In the genomic region with DNA sequence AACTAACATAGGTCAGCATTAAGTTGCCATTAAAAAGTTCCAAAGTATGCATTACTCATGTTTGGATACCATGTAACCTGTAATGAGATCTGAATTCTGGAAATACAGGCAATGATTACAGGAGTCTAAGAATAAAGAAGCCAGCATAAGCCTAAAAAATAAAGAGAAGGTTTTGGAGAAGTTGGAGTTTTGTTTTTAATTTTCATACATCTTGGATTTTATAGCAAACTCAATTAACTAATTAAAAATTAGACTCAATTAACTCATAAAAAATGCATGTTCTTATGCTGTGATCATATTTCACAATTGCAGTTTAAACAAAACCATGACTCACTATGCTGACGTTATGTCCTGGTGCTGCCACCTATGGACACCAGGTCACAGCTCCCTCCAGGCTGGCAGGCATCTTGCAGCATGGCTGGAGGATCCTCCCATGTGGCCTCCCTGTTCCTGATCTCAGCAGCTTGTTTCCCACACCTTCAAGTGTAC, we compare ENCODE assay signal across 9 cellular contexts.
DNase-seq lines count a peak whose midpoint lies in the region; ATAC-seq, FAIRE-seq and TF ChIP-seq lines count a peak whose summit lies in the region.
"Had no signal": no experiment of that assay in that cellular context is flagged by ENCODE, and none has a peak within 500 bp of the region (broad histone marks: within the 10 kb centered on the region; RNA-seq: fewer than 3 reads in every experiment).

No MANE protein-coding gene starts in this region.

- POLR2A ChIA-PET in HEK293 (lab: Yijun Ruan, JAX) (interaction anchor here (0.5 kb wide), 1 partner anchor 1489 kb away, joined by 3 read pairs; no protein-coding TSS in a partner anchor), H1 (lab: Charles Lee; ENCODE audit: partially characterized antibody) (interaction anchor here (0.6 kb wide), 1 partner anchor 131 kb away, joined by 3 read pairs; no protein-coding TSS in a partner anchor)

- H3K18ac ChIP-seq in H1 (ENCODE audit: extremely low read depth, low read length) = no peak overlapping the region

- peak; percentile 63 to 73 for TF ChIP-seq RAD21 in H1 (IDR thresholded peaks at IDR 0.05 in 1 of 2, conservative IDR thresholded peaks at IDR 0.05 in 1 of 2; ENCODE audit: low read depth in 2 of 2, low read length in 2 of 2)

- no peak for ATAC-seq in HG02885 (IDR thresholded peaks at IDR 0.05; ENCODE audit: poor library complexity, unreplicated experiment)

- no peak overlapping the region for H2BK20ac ChIP-seq in H1 (ENCODE audit: low read length)

- H3K27ac ChIP-seq in HEK293 (ENCODE audit: extremely low read depth, low read depth, low read length) (no peak overlapping the region), OCI-LY1 (ENCODE audit: low read depth, low read length, poor library complexity, severe bottlenecking) (no peak overlapping the region), H1 (ENCODE audit: low read depth, low read length) (no peak overlapping the region)

- H3F3A ChIP-seq in OCI-LY1 (ENCODE audit: insufficient read depth, low read length) = no peaks in the 10 kb centered on the region

- TF ChIP-seq POLR2A in H1 (IDR thresholded peaks at IDR 0.05; ENCODE audit: control extremely low read depth in 1 of 2, low read depth in 2 of 2, low read length in 2 of 2) = no peak

- H3K27me3 ChIP-seq in OCI-LY1 (ENCODE audit: insufficient read depth, low read length) (no peaks in the 10 kb centered on the region), H1 (replicated peaks in 1 of 4; ENCODE audit: control insufficient read depth in 3 of 4, extremely low read depth in 1 of 4, insufficient read depth in 3 of 4, low read length in 3 of 4) (no peaks in the 10 kb centered on the region)

- no peak overlapping the region for H2BK15ac ChIP-seq in H1 (ENCODE audit: low read length)

- DNase-seq in D721Med (ENCODE audit: insufficient read length, low spot score) (no peak), H1 (ENCODE audit: low read depth in 1 of 2, low spot score in 2 of 2) (no peak), nephron progenitor cell (peak; percentile 31), GOT3 (lab: John Stamatoyannopoulos, UW) (no peak), GM19238 (ENCODE audit: insufficient read length, low spot score) (no peak)

- CTCF ChIA-PET in HEK293 (lab: Yijun Ruan, JAX) (interaction anchor here (0.6 to 2.7 kb wide), 8 partner anchors 9 to 1065 kb away, joined by 3 to 16 read pairs (median 4); no protein-coding TSS in a partner anchor), H1 (lab: Charles Lee; ENCODE audit: partially characterized antibody) (interaction anchor here (0.6 to 1.5 kb wide), 4 partner anchors 87 to 178 kb away, joined by 3 to 4 read pairs (median 3); no protein-coding TSS in a partner anchor)

- FAIRE-seq in D721Med (lab: Jason Lieb, UNC) (no peak), H1 (lab: Jason Lieb, UNC) (no peak)

- no peak overlapping the region for H2AK5ac ChIP-seq in H1 (ENCODE audit: low read depth, low read length)

- H2AFZ ChIP-seq in OCI-LY1 (ENCODE audit: low read length) = no peak overlapping the region
- H2AFZ ChIP-seq in H1 (ENCODE audit: low read length) = no peak overlapping the region

- no peak overlapping the region for H4K8ac ChIP-seq in H1 (ENCODE audit: extremely low read depth, insufficient read depth, low read length)

- H3K27ac Mint-ChIP-seq in nephron progenitor cell = no peak overlapping the region
- H3K27ac Mint-ChIP-seq: memory B cell had no signal

- no peak overlapping the region for H3K14ac ChIP-seq in H1 (ENCODE audit: insufficient read length)

- no peaks in the 10 kb centered on the region for H3K9me3 Mint-ChIP-seq in nephron progenitor cell
- H3K9me3 Mint-ChIP-seq: memory B cell had no signal

- H3K4me1 ChIP-seq in HEK293 (ENCODE audit: control insufficient read depth, insufficient read depth, low read length) (peaks cover 3% of the 10 kb centered on the region; the same call in 1 of the 2 replicates), OCI-LY1 (ENCODE audit: insufficient read depth, low read length, severe bottlenecking) (no peaks in the 10 kb centered on the region), H1 (replicated peaks in 1 of 4; ENCODE audit: control insufficient read depth in 3 of 4, insufficient read depth in 4 of 4, low read length in 3 of 4) (no peaks in the 10 kb centered on the region)

- H3K4me3 ChIP-seq in HEK293 (ENCODE audit: low read depth, low read length) (no peak overlapping the region), OCI-LY1 (ENCODE audit: low read depth, low read length, poor library complexity, severe bottlenecking) (no peak overlapping the region), H1 (ENCODE audit: extremely low read depth in 1 of 4, insufficient read depth in 2 of 4, low read depth in 3 of 4, low read length in 4 of 4) (no peak overlapping the region)

- no peaks in the 10 kb centered on the region for H3K9me3 ChIP-seq in HEK293 (ENCODE audit: control insufficient read depth, insufficient read depth, low read depth, low read length)
- no peaks in the 10 kb centered on the region for H3K9me3 ChIP-seq in OCI-LY1 (ENCODE audit: low read length)
- no peaks in the 10 kb centered on the region for H3K9me3 ChIP-seq in H1 (ENCODE audit: insufficient read depth in 2 of 2, low read depth in 1 of 2, low read length in 1 of 2)

- no peak overlapping the region for H3K4ac ChIP-seq in H1 (replicated peaks; ENCODE audit: insufficient read length, low read depth, low read length)

- H2BK120ac ChIP-seq in H1 (replicated peaks; ENCODE audit: low read depth, low read length) = no peak overlapping the region

- no peaks in the 10 kb centered on the region for H3K36me3 Mint-ChIP-seq in nephron progenitor cell (ENCODE audit: low read depth)
- H3K36me3 Mint-ChIP-seq: memory B cell had no signal

- no peaks in the 10 kb centered on the region for H3K23me2 ChIP-seq in H1 (ENCODE audit: low read depth, low read length)

- H3K4me3 Mint-ChIP-seq in nephron progenitor cell = no peak overlapping the region
- H3K4me3 Mint-ChIP-seq: memory B cell had no signal

- peaks cover 9% of the 10 kb centered on the region for H3K4me1 Mint-ChIP-seq in nephron progenitor cell
- H3K4me1 Mint-ChIP-seq: memory B cell had no signal

- H4K5ac ChIP-seq in H1 (ENCODE audit: insufficient read length, low read depth, low read length) = no peak overlapping the region

- peaks cover 4% of the 10 kb centered on the region for H3K27me3 Mint-ChIP-seq in nephron progenitor cell (ENCODE audit: low read depth, poor library complexity)
- H3K27me3 Mint-ChIP-seq: memory B cell had no signal

- H3K9ac ChIP-seq in OCI-LY1 (ENCODE audit: low read length) (no peak overlapping the region), H1 (replicated peaks in 1 of 4; ENCODE audit: extremely low read depth in 1 of 4, low read depth in 3 of 4, low read length in 3 of 4) (no peak overlapping the region)

- H3K79me2 ChIP-seq in OCI-LY1 (ENCODE audit: insufficient read depth, low read length) = no peaks in the 10 kb centered on the region
- no peaks in the 10 kb centered on the region for H3K79me2 ChIP-seq in H1 (ENCODE audit: control insufficient read depth in 1 of 2, insufficient read depth in 2 of 2, low read length in 2 of 2)

- H3K4me2 ChIP-seq in OCI-LY1 (ENCODE audit: low read length) (no peak overlapping the region), H1 (ENCODE audit: insufficient read depth in 1 of 2, low read depth in 2 of 2, low read length in 2 of 2) (no peak overlapping the region)

- H3K9me2 ChIP-seq in OCI-LY1 (ENCODE audit: low read depth, low read length) = no peaks in the 10 kb centered on the region

- no peaks in the 10 kb centered on the region for H3K79me1 ChIP-seq in H1 (ENCODE audit: low read depth, low read length)

- H3K23ac ChIP-seq in H1 (ENCODE audit: insufficient read length) = no peak overlapping the region

- no peak overlapping the region for H3K56ac ChIP-seq in H1 (replicated peaks; ENCODE audit: insufficient read length, low read depth, low read length)

- no peak for TF ChIP-seq EP300 in H1 (IDR thresholded peaks at IDR 0.05; ENCODE audit: borderline replicate concordance in 1 of 2, low read depth in 2 of 2, low read length in 2 of 2)

- H4K20me1 ChIP-seq in OCI-LY1 (ENCODE audit: insufficient read depth, low read length) (no peaks in the 10 kb centered on the region), H1 (replicated peaks in 1 of 2; ENCODE audit: control insufficient read depth in 1 of 2, insufficient read depth in 2 of 2, low read length in 2 of 2) (no peaks in the 10 kb centered on the region)

- no peak overlapping the region for H4K91ac ChIP-seq in H1 (replicated peaks; ENCODE audit: insufficient read length, low read length)

- WGBS in H1 (ENCODE audit: extremely low coverage in 1 of 2, insufficient coverage in 1 of 2, insufficient read length in 1 of 2, insufficient replicate concordance in 2 of 2, low coverage in 1 of 2, low lambda C conversion rate in 2 of 2, missing lambda C conversion rate in 1 of 2), 2 experiments = 60% methylated on average over 1 of the region's 1 CpG; no CpG with 5 or more reads in 1 of the 2 experiments

- H2BK12ac ChIP-seq in H1 (ENCODE audit: low read depth, low read length) = no peak overlapping the region

- H3K36me3 ChIP-seq in HEK293 (ENCODE audit: control insufficient read depth in 2 of 2, insufficient read depth in 1 of 2, low read length in 2 of 2) (no peaks in the 10 kb centered on the region), OCI-LY1 (ENCODE audit: insufficient read depth, low read length) (no peaks in the 10 kb centered on the region), H1 (ENCODE audit: control insufficient read depth in 2 of 4, insufficient read depth in 4 of 4, low read length in 3 of 4) (no peaks in the 10 kb centered on the region)

- TF ChIP-seq CTCF in D721Med (IDR thresholded peaks at IDR 0.05; ENCODE audit: insufficient read depth, missing control alignments) = peak; percentile 31
- TF ChIP-seq CTCF in HEK293 (tag by site-specific recombination; IDR thresholded peaks at IDR 0.05) = no peak
- TF ChIP-seq CTCF in OCI-LY1 (IDR thresholded peaks at IDR 0.05; ENCODE audit: low read length) = peak; percentile 26
- peak; percentile 55 to 67 (median 63) for TF ChIP-seq CTCF in H1 (IDR thresholded peaks at IDR 0.05; ENCODE audit: control extremely low read depth in 1 of 3, insufficient read depth in 1 of 3, low read depth in 1 of 3, low read length in 3 of 3)
- peak; percentile 40 for TF ChIP-seq CTCF in nephron progenitor cell (IDR thresholded peaks at IDR 0.05)

- no peak overlapping the region for H2BK5ac ChIP-seq in H1 (ENCODE audit: low read depth, low read length)

TF ChIP-seq in HEK293, 187 proteins besides CTCF, POLR2A, EP300 and RAD21 (continues in another document):
- TF ChIP-seq ZNF837 (tag by site-specific recombination; IDR thresholded peaks at IDR 0.05) (no peak), ZNF747 (tag by site-specific recombination; IDR thresholded peaks at IDR 0.05) (no peak), ZNF529 (tag by site-specific recombination; IDR thresholded peaks at IDR 0.05; ENCODE audit: insufficient replicate concordance) (no peak), ZNF585B (tag by site-specific recombination; IDR thresholded peaks at IDR 0.05) (no peak)

TF ChIP-seq in H1, 55 proteins besides CTCF, POLR2A, EP300 and RAD21 (continues in another document):
- TF ChIP-seq RFX5 (IDR thresholded peaks at IDR 0.05; ENCODE audit: borderline replicate concordance, low read depth, low read length) = no peak
- TF ChIP-seq ZNF274 (IDR thresholded peaks at IDR 0.05; ENCODE audit: borderline replicate concordance, extremely low read depth, low read length) = no peak
- peak; percentile 19; the same call in 1 of the 2 replicates for TF ChIP-seq CEBPB (IDR thresholded peaks at IDR 0.05; ENCODE audit: low read depth, low read length)
